ENCODE assay signal across 22 cellular contexts in the genomic region with DNA sequence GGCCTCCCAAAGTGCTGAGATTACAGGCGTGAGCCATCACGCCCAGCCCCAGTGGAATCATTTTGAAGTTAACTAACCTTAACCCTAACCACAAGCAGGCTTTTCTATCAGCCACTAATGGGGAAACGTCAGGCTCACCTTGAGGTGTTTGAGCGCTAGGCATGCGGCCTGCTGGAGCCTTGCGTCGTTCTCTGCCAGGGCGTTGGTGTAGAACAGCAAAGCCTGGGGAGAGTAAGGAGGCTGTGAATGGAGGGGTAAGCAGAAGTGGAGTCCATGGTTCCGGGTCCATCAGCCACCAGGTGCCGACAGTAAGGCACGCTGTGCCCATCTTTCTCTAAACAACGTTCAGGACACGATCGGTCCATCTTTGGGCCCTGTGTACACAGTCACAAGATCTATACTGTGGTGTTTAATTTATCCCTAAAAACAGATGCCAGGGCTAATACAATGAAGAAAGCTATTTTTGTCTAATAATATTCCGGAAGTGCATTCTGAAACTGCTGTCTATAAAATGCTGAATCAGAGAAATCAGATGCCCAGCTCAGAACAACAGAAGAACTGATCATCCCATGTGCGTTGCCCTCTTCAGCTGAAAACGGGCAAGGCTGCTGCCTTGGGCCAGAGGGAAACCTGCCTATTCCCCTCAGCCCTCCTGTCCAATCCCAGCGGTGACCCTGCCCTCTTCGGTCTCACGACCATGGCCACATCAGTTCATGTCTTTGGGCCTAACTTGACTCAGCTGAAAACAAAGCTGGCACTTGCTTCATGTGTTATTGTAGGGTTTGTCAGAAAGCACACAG.
DNase-seq lines count a peak whose midpoint lies in the region; ATAC-seq, FAIRE-seq and TF ChIP-seq lines count a peak whose summit lies in the region.
"Had no signal": no experiment of that assay in that cellular context is flagged by ENCODE, and none has a peak within 500 bp of the region (broad histone marks: within the 10 kb centered on the region; RNA-seq: fewer than 3 reads in every experiment).

No MANE protein-coding gene starts in this region.

- H3K79me2 ChIP-seq in MM.1S (ENCODE audit: low read length) (no peaks in the 10 kb centered on the region), K562 (ENCODE audit: control insufficient read depth, insufficient read depth, low read length) (no peaks in the 10 kb centered on the region)

- no peak for TF ChIP-seq CTCF in MM.1S (IDR thresholded peaks at IDR 0.05; ENCODE audit: low read length)
- no peak for TF ChIP-seq CTCF in K562 (IDR thresholded peaks at IDR 0.05 in 2 of 3, conservative IDR thresholded peaks at IDR 0.05 in 1 of 3; ENCODE audit: insufficient read depth in 2 of 3, low read depth in 1 of 3, low read length in 3 of 3)
- TF ChIP-seq CTCF in sigmoid colon (IDR thresholded peaks at IDR 0.05), result no peak
- TF ChIP-seq CTCF in esophagus muscularis mucosa (IDR thresholded peaks at IDR 0.05), result no peak
- no peak for TF ChIP-seq CTCF in mesothelial cell of epicardium (IDR thresholded peaks at IDR 0.05; ENCODE audit: unreplicated experiment)

- no peaks in the 10 kb centered on the region for H3K9me1 ChIP-seq in K562 (ENCODE audit: control insufficient read depth, insufficient read depth, low read length)

- no peak for ATAC-seq in activated T-cell treated with anti-CD3 and anti-CD28 coated beads, Interleukin-2, amount 50 U/mL, for 72 hours (replicated peaks in 1 of 2)
- ATAC-seq in K562, result no peak
- ATAC-seq: GM23338, HCT116 had no signal

- H3K27me3 ChIP-seq in MM.1S (replicated peaks; ENCODE audit: insufficient read depth, low read length) (no peaks in the 10 kb centered on the region), K562 (ENCODE audit: control insufficient read depth in 2 of 2, insufficient read depth in 2 of 2, low read length in 2 of 2) (no peaks in the 10 kb centered on the region), sigmoid colon (no peaks in the 10 kb centered on the region), esophagus muscularis mucosa (no peaks in the 10 kb centered on the region)
- H3K27me3 ChIP-seq: BLaER1 had no signal

- TF ChIP-seq EP300 in K562 (IDR thresholded peaks at IDR 0.05; ENCODE audit: low read length) (no peak), sigmoid colon (IDR thresholded peaks at IDR 0.05) (no peak), esophagus muscularis mucosa (IDR thresholded peaks at IDR 0.05) (no peak)

- FAIRE-seq in K562 (lab: Jason Lieb, UNC), result no peak
- FAIRE-seq: D721Med, G401.6 had no signal

- H3K4me3 Mint-ChIP-seq in activated T-cell treated with anti-CD3 and anti-CD28 coated beads, Interleukin-2, amount 50 U/mL, for 24 hours, result no peak overlapping the region
- H3K4me3 Mint-ChIP-seq in activated T-cell treated with anti-CD3 and anti-CD28 coated beads, Interleukin-2, amount 50 U/mL, for 72 hours, result no peak overlapping the region
- H3K4me3 Mint-ChIP-seq in mesothelial cell of epicardium, result no peak overlapping the region
- H3K4me3 Mint-ChIP-seq: CD8-positive, alpha-beta memory T cell; GM23338 had no signal

- H3K4me3 ChIP-seq in MM.1S (ENCODE audit: low read length) (no peak overlapping the region), K562 (no peak overlapping the region), sigmoid colon (no peak overlapping the region), esophagus muscularis mucosa (no peak overlapping the region)
- H3K4me3 ChIP-seq: BLaER1, GM23338 had no signal

- peak overlapping the region; percentile 33 for H3K27ac Mint-ChIP-seq in activated T-cell treated with anti-CD3 and anti-CD28 coated beads, Interleukin-2, amount 50 U/mL, for 24 hours
- no peak overlapping the region for H3K27ac Mint-ChIP-seq in activated T-cell treated with anti-CD3 and anti-CD28 coated beads, Interleukin-2, amount 50 U/mL, for 72 hours
- no peak overlapping the region for H3K27ac Mint-ChIP-seq in mesothelial cell of epicardium
- H3K27ac Mint-ChIP-seq: GM23338 had no signal

- intact Hi-C loops in K562 (cut with micrococcal nuclease) (no loop called here), sigmoid colon (cut with DNase I) (no loop called here), esophagus muscularis mucosa (cut with DNase I) (no loop called here)

- BruUV-seq in K562 (replicated peaks; lab: Mats Ljungman, UMichigan), result no TSS peak

- H3K9me3 ChIP-seq in MM.1S (replicated peaks; ENCODE audit: insufficient read depth, low read length) (no peaks in the 10 kb centered on the region), K562 (replicated peaks; ENCODE audit: control insufficient read depth, insufficient read depth, low read depth, low read length) (no peaks in the 10 kb centered on the region), sigmoid colon (no peaks in the 10 kb centered on the region), esophagus muscularis mucosa (no peaks in the 10 kb centered on the region)
- H3K9me3 ChIP-seq: BLaER1 had no signal

- H3K4me1 Mint-ChIP-seq in activated T-cell treated with anti-CD3 and anti-CD28 coated beads, Interleukin-2, amount 50 U/mL, for 24 hours (ENCODE audit: low read depth), result peaks cover 2% of the 10 kb centered on the region
- no peaks in the 10 kb centered on the region for H3K4me1 Mint-ChIP-seq in activated T-cell treated with anti-CD3 and anti-CD28 coated beads, Interleukin-2, amount 50 U/mL, for 72 hours (ENCODE audit: low read depth)
- no peaks in the 10 kb centered on the region for H3K4me1 Mint-ChIP-seq in mesothelial cell of epicardium
- H3K4me1 Mint-ChIP-seq: GM23338 had no signal

- H3K4me1 ChIP-seq in MM.1S (ENCODE audit: low read length), result peaks cover 5% of the 10 kb centered on the region
- H3K4me1 ChIP-seq in K562 (replicated peaks in 1 of 2; ENCODE audit: control insufficient read depth in 2 of 2, insufficient read depth in 2 of 2, low read length in 2 of 2), result peaks cover 0 to 4% of the 10 kb centered on the region in 2 experiments; a peak in 1 of 5 replicates
- peaks cover 0 to 22% (median 17%) of the 10 kb centered on the region in 4 donors for H3K4me1 ChIP-seq in sigmoid colon
- H3K4me1 ChIP-seq in esophagus muscularis mucosa, result peaks cover 15 to 33% (median 20%) of the 10 kb centered on the region in 4 donors

- TF ChIP-seq POLR2A in K562 (conservative IDR thresholded peaks at IDR 0.05), result 0 out of 2 replicates have a peak, but pooled peaks have one; percentile 22
- TF ChIP-seq POLR2A in sigmoid colon (IDR thresholded peaks at IDR 0.05), result no peak
- TF ChIP-seq POLR2A in esophagus muscularis mucosa (IDR thresholded peaks at IDR 0.05; ENCODE audit: low read depth), result no peak

- H3K4me2 ChIP-seq in MM.1S (ENCODE audit: low read depth, low read length) (no peak overlapping the region), K562 (ENCODE audit: insufficient read depth, low read length) (no peak overlapping the region)
- H3K4me2 ChIP-seq: BLaER1, GM23338 had no signal

- CTCF ChIA-PET in K562 (lab: Yijun Ruan, JAX; ENCODE audit: low intra/inter-chr PET ratio), result no interaction called here

- H3K9me2 ChIP-seq in MM.1S (replicated peaks; ENCODE audit: insufficient read depth, low read length), result no peaks in the 10 kb centered on the region

- H3K27ac ChIP-seq in MM.1S (ENCODE audit: low read length) (no peak overlapping the region), K562 (ENCODE audit: extremely low read depth, low read depth, low read length) (no peak overlapping the region), sigmoid colon (no peak overlapping the region), esophagus muscularis mucosa (replicated peaks in 1 of 4) (no peak overlapping the region)
- H3K27ac ChIP-seq: 22Rv1, BLaER1 had no signal

- peaks cover 55% of the 10 kb centered on the region for H3K36me3 Mint-ChIP-seq in activated T-cell treated with anti-CD3 and anti-CD28 coated beads, Interleukin-2, amount 50 U/mL, for 24 hours (ENCODE audit: low read depth)
- peaks cover 3 to 5% of the 10 kb centered on the region in 2 donors for H3K36me3 Mint-ChIP-seq in activated T-cell treated with anti-CD3 and anti-CD28 coated beads, Interleukin-2, amount 50 U/mL, for 72 hours (ENCODE audit: insufficient read depth in 2 of 2)
- peaks cover 12% of the 10 kb centered on the region for H3K36me3 Mint-ChIP-seq in mesothelial cell of epicardium

- WGBS in K562 (ENCODE audit: insufficient coverage, low coverage, missing lambda C conversion rate), result 92% methylated on average over 18 of the region's 20 CpGs
- 95% methylated on average over 20 of the region's 20 CpGs for WGBS in sigmoid colon, 2 donors
- WGBS in esophagus muscularis mucosa, result 93% methylated on average over 20 of the region's 20 CpGs

- DNase-seq in activated T-cell treated with anti-CD3 and anti-CD28 coated beads, Interleukin-2, amount 50 U/mL, for 24 hours, result no peak
- no peak for DNase-seq in activated T-cell treated with anti-CD3 and anti-CD28 coated beads, Interleukin-2, amount 50 U/mL, for 72 hours
- peak; percentile 9 for DNase-seq in MM.1S
- no peak for DNase-seq in K562 (ENCODE audit: extremely low read depth in 1 of 4, low spot score in 3 of 4)
- peak; percentile 48 for DNase-seq in sigmoid colon
- no peak for DNase-seq in DMS114 treated with DMSO at 0.1 percent for 48 hours (lab: John Stamatoyannopoulos, UW; ENCODE audit: unreplicated experiment)
- DNase-seq in esophagus muscularis mucosa (ENCODE audit: extremely low spot score), result no peak
- DNase-seq in mesothelial cell of epicardium (ENCODE audit: low spot score in 2 of 2, unreplicated experiment in 2 of 2), result no peak
- DNase-seq: CD8-positive, alpha-beta memory T cell; DND-41; NCI-H1417 treated with DMSO at 0.1 percent for 48 hours; NCI-H1930; NCI-H446; NCI-H69; OCI-M1; RPMI8226 had no signal

- H3K36me3 ChIP-seq in MM.1S (replicated peaks; ENCODE audit: insufficient read depth, low read length) (no peaks in the 10 kb centered on the region), K562 (ENCODE audit: control insufficient read depth, insufficient read depth, low read length) (peaks cover 84% of the 10 kb centered on the region), sigmoid colon (peaks cover 0 to 37% (median 12%) of the 10 kb centered on the region in 4 donors), esophagus muscularis mucosa (peaks cover 6 to 61% (median 47%) of the 10 kb centered on the region in 4 donors)

- no peak for TF ChIP-seq RAD21 in K562 (CRISPR knock-in tag; conservative IDR thresholded peaks at IDR 0.05 in 1 of 2, IDR thresholded peaks at IDR 0.05 in 1 of 2)

- no peaks in the 10 kb centered on the region for H3K27me3 Mint-ChIP-seq in activated T-cell treated with anti-CD3 and anti-CD28 coated beads, Interleukin-2, amount 50 U/mL, for 24 hours
- H3K27me3 Mint-ChIP-seq in activated T-cell treated with anti-CD3 and anti-CD28 coated beads, Interleukin-2, amount 50 U/mL, for 72 hours (ENCODE audit: low read depth), result no peaks in the 10 kb centered on the region
- H3K27me3 Mint-ChIP-seq in mesothelial cell of epicardium (ENCODE audit: low read depth), result no peaks in the 10 kb centered on the region

- 0 out of 2 replicates have a peak, but pooled peaks cover 4% of the 10 kb centered on the region for H4K20me1 ChIP-seq in MM.1S (ENCODE audit: insufficient read depth, low read length)
- H4K20me1 ChIP-seq in K562 (replicated peaks; ENCODE audit: control insufficient read depth, insufficient read depth, low read length), result no peaks in the 10 kb centered on the region
- H4K20me1 ChIP-seq: BLaER1 had no signal

- in situ Hi-C loops in K562 (cut with MboI), result no loop called here

- no peaks in the 10 kb centered on the region for H3F3A ChIP-seq in MM.1S (ENCODE audit: insufficient read depth, low read length)

- no peaks in the 10 kb centered on the region for H3K9me3 Mint-ChIP-seq in activated T-cell treated with anti-CD3 and anti-CD28 coated beads, Interleukin-2, amount 50 U/mL, for 24 hours
- no peaks in the 10 kb centered on the region for H3K9me3 Mint-ChIP-seq in activated T-cell treated with anti-CD3 and anti-CD28 coated beads, Interleukin-2, amount 50 U/mL, for 72 hours
- no peaks in the 10 kb centered on the region for H3K9me3 Mint-ChIP-seq in mesothelial cell of epicardium
- H3K9me3 Mint-ChIP-seq: CD8-positive, alpha-beta memory T cell; GM23338 had no signal

- POLR2A ChIA-PET in K562 (lab: Yijun Ruan, JAX), result no interaction called here

- H3K9ac ChIP-seq in MM.1S (ENCODE audit: low read length), result no peak overlapping the region
- 0 out of 4 replicates have a peak overlapping the region, but pooled peaks of 1 of the 2 experiments have one; percentile 31 for H3K9ac ChIP-seq in K562 (ENCODE audit: insufficient read depth in 1 of 2, low read depth in 2 of 2, low read length in 2 of 2)
- H3K9ac ChIP-seq: BLaER1 had no signal

- H2AFZ ChIP-seq in MM.1S (ENCODE audit: low read length) (no peak overlapping the region), K562 (ENCODE audit: low read depth, low read length) (no peak overlapping the region)
- H2AFZ ChIP-seq: GM23338 had no signal

Comparison
In these comparisons a context has a peak if more than half of its experiments do, and no peak if none do; other contexts are left out.
1. DNase-seq: peak in MM.1S (single experiment) and sigmoid colon (single experiment); none in activated T-cell treated with anti-CD3 and anti-CD28 coated beads, Interleukin-2, amount 50 U/mL, for 24 hours (single experiment), activated T-cell treated with anti-CD3 and anti-CD28 coated beads, Interleukin-2, amount 50 U/mL, for 72 hours (0 of 2), K562 (0 of 4), DMS114 treated with DMSO at 0.1 percent for 48 hours (single experiment), esophagus muscularis mucosa (single experiment) and mesothelial cell of epicardium (0 of 2).